19 cellular contexts compared by ENCODE assay signal in genomic region chr22:35379146-35379993, GRCh38. TPM values are rescaled to one million over a fixed set of nuclear protein-coding genes. Genes with fewer than 3 reads are reported as not detected.
DNase-seq lines count a peak whose midpoint lies in the region; ATAC-seq, FAIRE-seq and TF ChIP-seq lines count a peak whose summit lies in the region.
"Had no signal": no experiment of that assay in that cellular context is flagged by ENCODE, and none has a peak within 500 bp of the region (broad histone marks: within the 10 kb centered on the region; RNA-seq: fewer than 3 reads in every experiment).

No MANE protein-coding gene starts in this region.

- H3K79me2 ChIP-seq in GM23248 (ENCODE audit: insufficient read depth) (peaks cover 40% of the 10 kb centered on the region), astrocyte (ENCODE audit: insufficient read depth, low read length) (no peaks in the 10 kb centered on the region)

- H3K27ac Mint-ChIP-seq in astrocyte (ENCODE audit: unreplicated experiment) = peak overlapping the region; percentile 53

- TF ChIP-seq CTCF in astrocyte (IDR thresholded peaks at IDR 0.05; ENCODE audit: insufficient read depth, low read depth, low read length) = no peak
- no peak for TF ChIP-seq CTCF in right lobe of liver (IDR thresholded peaks at IDR 0.05)

- no peaks in the 10 kb centered on the region for H3K9me3 Mint-ChIP-seq in astrocyte (ENCODE audit: unreplicated experiment)
- H3K9me3 Mint-ChIP-seq: activated T-cell treated with anti-CD3 and anti-CD28 coated beads, Interleukin-2, amount 50 U/mL, for 4 hours had no signal

- H3K4me3 ChIP-seq in GM23248 (no peak overlapping the region), astrocyte (ENCODE audit: insufficient read depth, low read depth, low read length) (no peak overlapping the region), right lobe of liver (no peak overlapping the region), skeletal muscle tissue (ENCODE audit: low read length in 3 of 3) (no peak overlapping the region)
- H3K4me3 ChIP-seq: gastroesophageal sphincter, SJSA1 had no signal

- DNase-seq in GM23248 (no peak), astrocyte (ENCODE audit: low read depth) (no peak), right lobe of liver (no peak), NCI-H748 treated with DMSO at 0.1 percent for 48 hours (lab: John Stamatoyannopoulos, UW) (no peak), glomerular visceral epithelial cell (ENCODE audit: extremely low spot score) (no peak), H4 (ENCODE audit: low spot score) (no peak)
- DNase-seq in activated CD4-positive, alpha-beta T cell treated with anti-CD3 and anti-CD28 coated beads for 1 hour = no peak
- DNase-seq: activated CD4-positive, alpha-beta T cell treated with anti-CD3 and anti-CD28 coated beads, Interleukin-2, amount 50 U/mL, for 1 hour; activated T-cell treated with anti-CD3 and anti-CD28 coated beads, Interleukin-2, amount 50 U/mL, for 4 hours; caudate nucleus; DMS 273 treated with DMSO at 0.1 percent for 48 hours; midbrain; NCI-H2227 treated with DMSO at 0.1 percent for 48 hours had no signal

- no peaks in the 10 kb centered on the region for H3K9me3 ChIP-seq in GM23248 (ENCODE audit: low read depth)
- no peaks in the 10 kb centered on the region for H3K9me3 ChIP-seq in astrocyte (ENCODE audit: insufficient read depth, low read depth, low read length)
- H3K9me3 ChIP-seq in right lobe of liver = no peaks in the 10 kb centered on the region
- H3K9me3 ChIP-seq in skeletal muscle tissue (ENCODE audit: control insufficient read depth in 3 of 3, low read length in 3 of 3) = no peaks in the 10 kb centered on the region
- H3K9me3 ChIP-seq: gastroesophageal sphincter, SJSA1, thoracic aorta had no signal

- H3K36me3 ChIP-seq in GM23248 (ENCODE audit: low read depth) (peaks cover 13% of the 10 kb centered on the region; the same call in 1 of the 2 replicates), astrocyte (ENCODE audit: insufficient read depth, low read length) (no peaks in the 10 kb centered on the region), right lobe of liver (peaks cover 0 to 8% (median 0%) of the 10 kb centered on the region in 4 donors), skeletal muscle tissue (ENCODE audit: control insufficient read depth in 3 of 3, insufficient read depth in 3 of 3, low read length in 3 of 3) (peaks cover 2 to 15% (median 11%) of the 10 kb centered on the region in 3 donors)

- no peaks in the 10 kb centered on the region for H3K9me2 ChIP-seq in GM23248 (ENCODE audit: insufficient read depth)

- TF ChIP-seq POLR2A in right lobe of liver (IDR thresholded peaks at IDR 0.05) = no peak

- no peak overlapping the region for H3K4me3 Mint-ChIP-seq in astrocyte (ENCODE audit: unreplicated experiment)

- no peak for FAIRE-seq in astrocyte (lab: Jason Lieb, UNC)
- FAIRE-seq: endometrium, GM18507 had no signal

- in situ Hi-C loops in GM23248 (cut with MboI) = no loop called here

- no peak overlapping the region for H3K4me2 ChIP-seq in GM23248 (ENCODE audit: unreplicated experiment)
- H3K4me2 ChIP-seq in astrocyte (ENCODE audit: low read length) = no peak overlapping the region

- intact Hi-C loops in right lobe of liver (cut with DNase I) = no loop called here

- H3F3A ChIP-seq in GM23248 (ENCODE audit: insufficient read depth) = peaks cover 70% of the 10 kb centered on the region

- peak in 1 of 4 donors; percentile 34 for ATAC-seq in right lobe of liver
- ATAC-seq: activated T-cell treated with anti-CD3 and anti-CD28 coated beads, Interleukin-2, amount 50 U/mL, for 4 hours; gastroesophageal sphincter had no signal

- peaks cover 6% of the 10 kb centered on the region for H3K36me3 Mint-ChIP-seq in astrocyte (ENCODE audit: low read depth, unreplicated experiment)

- H3K27me3 Mint-ChIP-seq in astrocyte (ENCODE audit: low read depth, unreplicated experiment) = no peaks in the 10 kb centered on the region

- 96 to 97% methylated on average over 10 of the region's 10 CpGs for WGBS in GM23248 (ENCODE audit: low coverage in 1 of 2, low lambda C conversion rate in 2 of 2, missing lambda C conversion rate in 2 of 2), 2 experiments
- 61% methylated on average over 9 of the region's 10 CpGs for WGBS in right lobe of liver (ENCODE audit: insufficient coverage, low coverage, low lambda C conversion rate, missing lambda C conversion rate)

- H3K4me1 Mint-ChIP-seq in astrocyte (ENCODE audit: low read depth, unreplicated experiment) = peaks cover 24% of the 10 kb centered on the region

- no peak overlapping the region for H2AFZ ChIP-seq in GM23248
- H2AFZ ChIP-seq in astrocyte (ENCODE audit: low read depth, low read length) = no peak overlapping the region

- H3K4me1 ChIP-seq in GM23248 (ENCODE audit: insufficient read depth) (peaks cover 46% of the 10 kb centered on the region), astrocyte (ENCODE audit: insufficient read depth, low read length) (peaks cover 28% of the 10 kb centered on the region), right lobe of liver (peaks cover 0 to 71% (median 20%) of the 10 kb centered on the region in 4 donors), skeletal muscle tissue (ENCODE audit: control insufficient read depth in 3 of 3, insufficient read depth in 3 of 3, low read length in 3 of 3) (peaks cover 36 to 65% (median 44%) of the 10 kb centered on the region in 3 donors)

- H4K20me1 ChIP-seq in GM23248 (ENCODE audit: insufficient read depth) (no peaks in the 10 kb centered on the region), astrocyte (ENCODE audit: insufficient read depth, low read length) (no peaks in the 10 kb centered on the region)

- H3K9ac ChIP-seq in GM23248 (no peak overlapping the region), astrocyte (ENCODE audit: low read length) (no peak overlapping the region), skeletal muscle tissue (ENCODE audit: low read depth in 1 of 3, low read length in 3 of 3) (no peak overlapping the region)

- no peaks in the 10 kb centered on the region for H3K27me3 ChIP-seq in GM23248 (replicated peaks; ENCODE audit: insufficient read depth)
- H3K27me3 ChIP-seq in astrocyte (ENCODE audit: insufficient read depth, low read length) = no peaks in the 10 kb centered on the region
- no peaks in the 10 kb centered on the region for H3K27me3 ChIP-seq in right lobe of liver
- H3K27me3 ChIP-seq in skeletal muscle tissue (ENCODE audit: control insufficient read depth in 3 of 3, insufficient read depth in 3 of 3, low read length in 3 of 3) = no peaks in the 10 kb centered on the region
- H3K27me3 ChIP-seq: gastroesophageal sphincter, SJSA1 had no signal

- H3K27ac ChIP-seq in GM23248 (0 out of 2 replicates have a peak overlapping the region, but pooled peaks have one; percentile 75), astrocyte (ENCODE audit: low read depth, low read length) (no peak overlapping the region), right lobe of liver (peak overlapping the region in 2 of 3 donors; percentile 69 to 74), skeletal muscle tissue (ENCODE audit: low read depth, low read length) (peak overlapping the region; percentile 83)
- H3K27ac ChIP-seq: SJSA1 had no signal

RNA-seq across cellular contexts. Expression of gene HMOX1, which starts 1.5 kb away (rescaled TPM):
- total RNA-seq in GM23248 (2014; rRNA removed; shearing (Covaris generic)) = 71.6 and 82.9 TPM in 2 replicates
- 44.3 and 46.6 TPM in 2 replicates for polyA plus RNA-seq in GM23248 (2016; fragmentation: Nextera tagmentation; extraction: Ambion mirVana)
- total RNA-seq in astrocyte (14.0 and 17.0 TPM in 2 replicates), right lobe of liver (100 to 1,000 TPM in 1 of 6 experiments, 10 to 100 TPM in 5; 15.7 to 255 (median 47.2) TPM), skeletal muscle tissue (14.6 TPM)
- 49.2 and 59.1 TPM in 2 replicates for total RNA-seq in H4 (2014; rRNA removed; shearing (Covaris generic))

RNA-seq across cellular contexts. Expression of gene MCM5, which starts 20.6 kb away (rescaled TPM):
- 34.4 and 37.2 TPM in 2 replicates for total RNA-seq in GM23248 (2014; rRNA removed; shearing (Covaris generic))
- polyA plus RNA-seq in GM23248 (2016; fragmentation: Nextera tagmentation; extraction: Ambion mirVana) = 48.4 and 51.5 TPM in 2 replicates
- total RNA-seq in astrocyte (12.6 and 12.8 TPM in 2 replicates), right lobe of liver (10 to 100 TPM in 4 of 6 experiments, 1 to 10 TPM in 2; 6.7 to 35.9 (median 13.4) TPM), skeletal muscle tissue (25.1 TPM)
- total RNA-seq in H4 (2014; rRNA removed; shearing (Covaris generic)) = 51.4 and 57.4 TPM in 2 replicates
